Comparison of ENCODE assay signal across 26 cellular contexts in the genomic region with DNA sequence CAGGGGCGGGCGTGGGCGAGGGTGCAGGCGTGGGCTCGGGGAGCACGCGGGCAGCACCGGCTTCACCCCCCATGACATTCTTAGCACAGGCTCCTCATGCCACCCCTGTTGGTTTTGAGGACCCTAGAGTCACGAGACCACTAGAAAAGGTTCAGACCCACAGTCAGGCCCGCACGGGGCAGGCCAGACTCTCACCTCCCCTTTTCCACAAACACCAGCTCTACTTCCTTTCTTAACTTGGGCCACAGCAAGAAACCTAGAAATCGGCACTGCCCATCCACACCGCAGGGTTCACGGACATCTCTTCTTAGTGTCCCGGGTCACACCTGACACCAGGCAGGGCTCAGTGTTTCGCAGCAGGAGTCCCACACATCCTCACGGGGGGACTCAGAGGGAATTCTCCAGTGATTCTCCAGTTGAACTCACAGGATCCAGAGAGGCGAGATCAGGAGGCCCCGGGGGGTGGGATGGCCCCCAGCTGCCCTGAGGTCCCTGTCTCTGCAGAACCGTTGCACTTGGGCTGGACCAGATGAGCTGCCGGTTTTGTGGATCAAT. TPM values are rescaled to one million over a fixed set of nuclear protein-coding genes. Genes with fewer than 3 reads are reported as not detected.
"Had no signal": no experiment of that assay in that cellular context is flagged by ENCODE, and none has a peak within 500 bp of the region (broad histone marks: within the 10 kb centered on the region; RNA-seq: fewer than 3 reads in every experiment).

No MANE protein-coding gene starts in this region.

- H3K4me3 ChIP-seq: colonic mucosa, esophagus muscularis mucosa, gastroesophageal sphincter, heart left ventricle, hepatocyte, mucosa of descending colon, pancreas, thoracic aorta, tibial nerve, upper lobe of left lung had no signal

- H3K36me3 Mint-ChIP-seq: mesothelial cell of epicardium; naive B cell; stimulated activated naive B cell treated with anti-CD40 and anti-IgM and Interleukin-4, amounts not matched to agents 10 μg/mL and 1 μg/mL and 100 μg/mL, for 72 hours had no signal

- H2AFZ ChIP-seq: hepatocyte had no signal

- H3K4me2 ChIP-seq: hepatocyte had no signal

- H3K4me3 Mint-ChIP-seq: mesothelial cell of epicardium; naive B cell; stimulated activated naive B cell treated with anti-CD40 and anti-IgM and Interleukin-4, amounts not matched to agents 10 μg/mL and 1 μg/mL and 100 μg/mL, for 72 hours; stimulated activated naive CD8-positive, alpha-beta T cell treated with anti-CD3 and anti-CD28 coated beads, Interleukin-15, Interleukin-2, amounts not matched to agents 100 ng/mL and 50 ng/mL, for 24 hours had no signal

- H3K27ac Mint-ChIP-seq: mesothelial cell of epicardium; naive B cell; progenitor cell of endocrine pancreas; stimulated activated naive B cell treated with anti-CD40 and anti-IgM and Interleukin-4, amounts not matched to agents 10 μg/mL and 1 μg/mL and 100 μg/mL, for 72 hours; stimulated activated naive CD8-positive, alpha-beta T cell treated with anti-CD3 and anti-CD28 coated beads, Interleukin-15, Interleukin-2, amounts not matched to agents 100 ng/mL and 50 ng/mL, for 24 hours had no signal

- H3K27me3 ChIP-seq: colonic mucosa, esophagus muscularis mucosa, foreskin keratinocyte, gastroesophageal sphincter, heart left ventricle, pancreas, tibial nerve, upper lobe of left lung had no signal

- H3K4me1 Mint-ChIP-seq: mesothelial cell of epicardium, naive B cell had no signal

- H3K36me3 ChIP-seq: colonic mucosa, heart left ventricle, neutrophil, pancreas, thoracic aorta, tibial nerve, upper lobe of left lung had no signal

- H3K9me3 ChIP-seq: colonic mucosa, esophagus muscularis mucosa, gastroesophageal sphincter, heart left ventricle, mucosa of descending colon, neutrophil, pancreas, thoracic aorta, tibial nerve, upper lobe of left lung had no signal

- DNase-seq: central memory CD4-positive, alpha-beta T cell; colonic mucosa; dermis blood vessel endothelial cell; effector memory CD4-positive, alpha-beta T cell; foreskin keratinocyte; left colon; mesenchymal stem cell; naive B cell; stimulated activated CD4-positive, alpha-beta T cell treated with anti-CD3 and anti-CD28 coated beads, Interleukin-4, amount 100 ng/mL, for 4 hours; stimulated activated naive B cell treated with anti-CD40 and anti-IgM and Interleukin-4, amounts not matched to agents 10 μg/mL and 1 μg/mL and 100 μg/mL, for 72 hours; upper lobe of left lung had no signal

- H3K27ac ChIP-seq: colonic mucosa, esophagus muscularis mucosa, foreskin keratinocyte, gastroesophageal sphincter, heart left ventricle, hepatocyte, neutrophil, pancreas, thoracic aorta, tibial nerve, upper lobe of left lung had no signal

- H3K4me1 ChIP-seq: colonic mucosa, esophagus muscularis mucosa, foreskin keratinocyte, gastroesophageal sphincter, pancreas, tibial nerve, upper lobe of left lung had no signal

- H3K27me3 Mint-ChIP-seq: stimulated activated naive CD8-positive, alpha-beta T cell treated with anti-CD3 and anti-CD28 coated beads, Interleukin-15, Interleukin-2, amounts not matched to agents 100 ng/mL and 50 ng/mL, for 24 hours had no signal

- ATAC-seq: foreskin keratinocyte; gastroesophageal sphincter; heart left ventricle; left colon; mucosa of descending colon; pancreas; sciatic nerve; stimulated activated naive B cell treated with anti-CD40 and anti-IgM and Interleukin-4, amounts not matched to agents 10 μg/mL and 1 μg/mL and 100 μg/mL, for 72 hours had no signal

- H3K9me3 Mint-ChIP-seq: mesothelial cell of epicardium; naive B cell; stimulated activated naive CD8-positive, alpha-beta T cell treated with anti-CD3 and anti-CD28 coated beads, Interleukin-15, Interleukin-2, amounts not matched to agents 100 ng/mL and 50 ng/mL, for 24 hours had no signal

RNA-seq across cellular contexts. Expression of gene JAKMIP3, which starts 52.0 kb away (rescaled TPM):
- total RNA-seq: dermis blood vessel endothelial cell, endothelial cell of umbilical vein, kidney epithelial cell had no signal
- polyA plus RNA-seq: foreskin keratinocyte had no signal
